In genomic region chr1:54273837-54274192, GRCh38 we compare ENCODE assay signal across 1 cellular context.
TF ChIP-seq lines count a peak whose summit lies in the region.

No MANE protein-coding gene starts in this region.

TF ChIP-seq in K562, 482 proteins besides CTCF, POLR2A, EP300 and RAD21 (continued from another document and continues in another):
- TF ChIP-seq PKNOX1 (IDR thresholded peaks at IDR 0.05): peak; percentile 94
- peak; percentile 64 for TF ChIP-seq ARID1B (IDR thresholded peaks at IDR 0.05)
- no peak for TF ChIP-seq MCM2 (IDR thresholded peaks at IDR 0.05; ENCODE audit: low read depth)
- peak; percentile 54 for TF ChIP-seq ETS1 (conservative IDR thresholded peaks at IDR 0.05; ENCODE audit: control insufficient read depth, low read depth, low read length)
- TF ChIP-seq SMC3 (conservative IDR thresholded peaks at IDR 0.05; ENCODE audit: insufficient read depth, low read depth, low read length): 0 out of 2 replicates have a peak, but pooled peaks have one; percentile 32
- no peak for TF ChIP-seq ATF6 (CRISPR knock-in tag; IDR thresholded peaks at IDR 0.05)
- TF ChIP-seq HNRNPLL (IDR thresholded peaks at IDR 0.05; ENCODE audit: low read depth, low read length, poor library complexity, severe bottlenecking): no peak
- no peak for TF ChIP-seq TRIM25 (IDR thresholded peaks at IDR 0.05; ENCODE audit: borderline replicate concordance)
- TF ChIP-seq CSDE1 (IDR thresholded peaks at IDR 0.05): no peak
- no peak for TF ChIP-seq ZNF174 (CRISPR knock-in tag; IDR thresholded peaks at IDR 0.05)
- TF ChIP-seq MAFF (IDR thresholded peaks at IDR 0.05; ENCODE audit: low read length): no peak
- TF ChIP-seq VEZF1 (CRISPR knock-in tag; IDR thresholded peaks at IDR 0.05): peak; percentile 63
- no peak for TF ChIP-seq NUFIP1 (IDR thresholded peaks at IDR 0.05; ENCODE audit: partially characterized antibody)
- no peak for TF ChIP-seq ZFP1 (CRISPR knock-in tag; IDR thresholded peaks at IDR 0.05)
- TF ChIP-seq RBM34 (IDR thresholded peaks at IDR 0.05; ENCODE audit: borderline replicate concordance, insufficient read depth, low read length): no peak
- peak; percentile 0 for TF ChIP-seq CTCFL (IDR thresholded peaks at IDR 0.05; ENCODE audit: borderline replicate concordance, insufficient read depth, low read depth, low read length, poor library complexity, severe bottlenecking)
- TF ChIP-seq TCF15 (CRISPR knock-in tag; IDR thresholded peaks at IDR 0.05): no peak
- TF ChIP-seq RNF2 (IDR thresholded peaks at IDR 0.05): peak; percentile 67; the same call in 1 of the 2 replicates
- peak; percentile 61 for TF ChIP-seq DPF2 (IDR thresholded peaks at IDR 0.05)
- TF ChIP-seq NRF1 (conservative IDR thresholded peaks at IDR 0.05 in 1 of 2, IDR thresholded peaks at IDR 0.05 in 1 of 2): peak in 1 of 2 experiments; percentile 20; a peak in 1 of 4 replicates
- TF ChIP-seq STAT5B (CRISPR knock-in tag; IDR thresholded peaks at IDR 0.05): no peak
- TF ChIP-seq ZNF395 (CRISPR knock-in tag; IDR thresholded peaks at IDR 0.05): no peak
- no peak for TF ChIP-seq ZFPM2 (CRISPR knock-in tag; IDR thresholded peaks at IDR 0.05)
- TF ChIP-seq KHSRP (IDR thresholded peaks at IDR 0.05): no peak
- TF ChIP-seq ZMIZ1 (IDR thresholded peaks at IDR 0.05; ENCODE audit: low read depth in 2 of 2, low read length in 2 of 2): no peak
- no peak for TF ChIP-seq JUND (IDR thresholded peaks at IDR 0.05; ENCODE audit: borderline replicate concordance, low read depth, low read length)
- peak; percentile 50; the same call in 1 of the 3 replicates for TF ChIP-seq JUND (tag; IDR thresholded peaks at IDR 0.05; ENCODE audit: borderline replicate concordance, low read depth, low read length)
- peak; percentile 35; the same call in 1 of the 2 replicates for TF ChIP-seq MAFK (IDR thresholded peaks at IDR 0.05; ENCODE audit: low read length)
- no peak for TF ChIP-seq ELF4 (CRISPR knock-in tag; IDR thresholded peaks at IDR 0.05)
- 0 out of 4 replicates have a peak, but pooled peaks of 1 of the 2 experiments have one; percentile 52 for TF ChIP-seq NONO (IDR thresholded peaks at IDR 0.05; ENCODE audit: low read depth in 2 of 2, low read length in 1 of 2)
- no peak; the same call in 1 of the 2 replicates for TF ChIP-seq TCF3 (CRISPR knock-in tag; IDR thresholded peaks at IDR 0.05)
- TF ChIP-seq TSC22D4 (tag; IDR thresholded peaks at IDR 0.05): no peak
- 0 out of 2 replicates have a peak, but pooled peaks have one; percentile 13 for TF ChIP-seq ATF7 (IDR thresholded peaks at IDR 0.05)
- no peak for TF ChIP-seq ZNF551 (CRISPR knock-in tag; IDR thresholded peaks at IDR 0.05)
- 0 out of 2 replicates have a peak, but pooled peaks have one; percentile 34 for TF ChIP-seq ESRRA (IDR thresholded peaks at IDR 0.05; ENCODE audit: borderline replicate concordance, low read depth)
- TF ChIP-seq POLR2G (IDR thresholded peaks at IDR 0.05; ENCODE audit: low read depth, low read length): 0 out of 2 replicates have a peak, but pooled peaks have one; percentile 7
- TF ChIP-seq CREB5 (CRISPR knock-in tag; IDR thresholded peaks at IDR 0.05): no peak
- TF ChIP-seq CEBPG (CRISPR knock-in tag; IDR thresholded peaks at IDR 0.05): no peak
- TF ChIP-seq CEBPG (tag; conservative IDR thresholded peaks at IDR 0.05 in 1 of 2, IDR thresholded peaks at IDR 0.05 in 1 of 2): no peak
- TF ChIP-seq ZNF143 (CRISPR knock-in tag; IDR thresholded peaks at IDR 0.05): no peak
